Comparison of ENCODE assay signal across 9 cellular contexts in genomic region chr18:33201509-33201926, GRCh38.
DNase-seq lines count a peak whose midpoint lies in the region; ATAC-seq, FAIRE-seq and TF ChIP-seq lines count a peak whose summit lies in the region.
"Had no signal": no experiment of that assay in that cellular context is flagged by ENCODE, and none has a peak within 500 bp of the region (broad histone marks: within the 10 kb centered on the region; RNA-seq: fewer than 3 reads in every experiment).

No MANE protein-coding gene starts in this region.

- POLR2A ChIA-PET in HepG2 (lab: Yijun Ruan, JAX), result no interaction called here

- H3K27ac Mint-ChIP-seq in activated naive CD4-positive, alpha-beta T cell treated with anti-CD3 and anti-CD28 coated beads, Interleukin-2, amount 10 ng/mL, durations not matched to agents 7 days and 5 days, result no peak overlapping the region
- H3K27ac Mint-ChIP-seq: naive thymus-derived CD4-positive, alpha-beta T cell had no signal

- 5 to 9% methylated on average over 8 of the region's 8 CpGs for WGBS in body of pancreas, 2 donors
- WGBS in HepG2 (ENCODE audit: low lambda C conversion rate), result 2% methylated on average over 8 of the region's 8 CpGs
- 7% methylated on average over 8 of the region's 8 CpGs for WGBS in prostate gland

- H3K4me1 Mint-ChIP-seq in activated naive CD4-positive, alpha-beta T cell treated with anti-CD3 and anti-CD28 coated beads, Interleukin-2, amount 10 ng/mL, durations not matched to agents 7 days and 5 days, result no peaks in the 10 kb centered on the region

- H3K9me3 ChIP-seq in body of pancreas (no peaks in the 10 kb centered on the region), HepG2 (ENCODE audit: low read length) (no peaks in the 10 kb centered on the region), prostate gland (no peaks in the 10 kb centered on the region)

- ATAC-seq in body of pancreas (no peak), HepG2 (peak; percentile 61)
- ATAC-seq: naive thymus-derived CD4-positive, alpha-beta T cell had no signal

- H3K4me3 Mint-ChIP-seq in activated naive CD4-positive, alpha-beta T cell treated with anti-CD3 and anti-CD28 coated beads, Interleukin-2, amount 10 ng/mL, durations not matched to agents 7 days and 5 days, result no peak overlapping the region
- H3K4me3 Mint-ChIP-seq: naive thymus-derived CD4-positive, alpha-beta T cell had no signal

- H3K79me2 ChIP-seq in HepG2 (ENCODE audit: insufficient read depth, low read length), result no peaks in the 10 kb centered on the region

- H3K36me3 ChIP-seq in body of pancreas (replicated peaks in 1 of 2; ENCODE audit: insufficient read depth in 1 of 2, low read depth in 2 of 2) (no peaks in the 10 kb centered on the region), HepG2 (replicated peaks in 1 of 2; ENCODE audit: control insufficient read depth in 1 of 2, insufficient read depth in 2 of 2, low read length in 2 of 2) (no peaks in the 10 kb centered on the region), prostate gland (no peaks in the 10 kb centered on the region)

- TF ChIP-seq EP300 in HepG2 (IDR thresholded peaks at IDR 0.05; ENCODE audit: low read depth in 2 of 2, low read length in 2 of 2), result no peak
- TF ChIP-seq EP300 in HepG2 (CRISPR knock-in tag; IDR thresholded peaks at IDR 0.05; ENCODE audit: borderline replicate concordance), result no peak

- H3K27me3 Mint-ChIP-seq in activated naive CD4-positive, alpha-beta T cell treated with anti-CD3 and anti-CD28 coated beads, Interleukin-2, amount 10 ng/mL, durations not matched to agents 7 days and 5 days, result no peaks in the 10 kb centered on the region

- H4K20me1 ChIP-seq in HepG2 (ENCODE audit: insufficient read depth, low read length), result no peaks in the 10 kb centered on the region

- H2AFZ ChIP-seq in HepG2 (ENCODE audit: low read length), result no peak overlapping the region

- no peaks in the 10 kb centered on the region for H3K36me3 Mint-ChIP-seq in activated naive CD4-positive, alpha-beta T cell treated with anti-CD3 and anti-CD28 coated beads, Interleukin-2, amount 10 ng/mL, durations not matched to agents 7 days and 5 days
- H3K36me3 Mint-ChIP-seq: naive thymus-derived CD4-positive, alpha-beta T cell had no signal

- no peak for TF ChIP-seq RAD21 in HepG2 (CRISPR knock-in tag; IDR thresholded peaks at IDR 0.05)

- H3K4me2 ChIP-seq in HepG2 (ENCODE audit: low read depth, low read length), result no peak overlapping the region

- H3K9ac ChIP-seq in HepG2 (ENCODE audit: insufficient read depth, low read depth, low read length), result no peak overlapping the region

- no peaks in the 10 kb centered on the region for H3K4me1 ChIP-seq in body of pancreas
- no peaks in the 10 kb centered on the region for H3K4me1 ChIP-seq in HepG2 (ENCODE audit: insufficient read depth, low read length)
- no peaks in the 10 kb centered on the region for H3K4me1 ChIP-seq in prostate gland (replicated peaks)

- no TSS peak for BruUV-seq in HepG2 (replicated peaks; lab: Mats Ljungman, UMichigan)

- TF ChIP-seq POLR2A in body of pancreas (IDR thresholded peaks at IDR 0.05) (no peak), HepG2 (IDR thresholded peaks at IDR 0.05; ENCODE audit: insufficient read depth in 1 of 2, low read depth in 2 of 2, low read length in 2 of 2) (no peak), prostate gland (IDR thresholded peaks at IDR 0.05) (no peak)

- H3K27ac ChIP-seq in body of pancreas, result no peak overlapping the region
- no peak overlapping the region for H3K27ac ChIP-seq in HepG2 (ENCODE audit: extremely low read length, insufficient read depth, low read length)
- H3K27ac ChIP-seq in prostate gland, result no peak overlapping the region

- in situ Hi-C loops in HepG2 (cut with HindIII; ENCODE audit: extremely low pct_ligation_motif_present, low pct_unique_long_range_greater_than_20kb), result no loop called here

- TF ChIP-seq CTCF in body of pancreas (IDR thresholded peaks at IDR 0.05) (peak; percentile 21 to 55 (median 41)), HepG2 (CRISPR knock-in tag; IDR thresholded peaks at IDR 0.05) (peak; percentile 37), prostate gland (IDR thresholded peaks at IDR 0.05) (peak in 2 of 4 experiments; percentile 30 to 38)

- H3K4me3 ChIP-seq in Jurkat, Clone E6-1 (ENCODE audit: low read length), result no peak overlapping the region
- H3K4me3 ChIP-seq in body of pancreas, result no peak overlapping the region
- H3K4me3 ChIP-seq in HepG2 (replicated peaks in 1 of 3; ENCODE audit: insufficient read depth in 1 of 3, low read depth in 2 of 3, low read length in 3 of 3), result no peak overlapping the region
- H3K4me3 ChIP-seq in prostate gland, result no peak overlapping the region

- peak; percentile 18 for DNase-seq in Ammon's horn (ENCODE audit: low spot score)
- peak; percentile 85 for DNase-seq in Jurkat, Clone E6-1 (ENCODE audit: low read depth, low spot score)
- DNase-seq in body of pancreas, result peak; percentile 11 to 32 (median 25)
- DNase-seq in HepG2 (ENCODE audit: low spot score), result peak; percentile 22
- no peak for DNase-seq in NCI-H1048 (lab: John Stamatoyannopoulos, UW)
- no peak for DNase-seq in prostate gland (ENCODE audit: low spot score)
- DNase-seq in activated naive CD4-positive, alpha-beta T cell (lab: John Stamatoyannopoulos, UW), result no peak
- no peak for DNase-seq in activated naive CD4-positive, alpha-beta T cell treated with anti-CD3 and anti-CD28 coated beads, Interleukin-2, amount 10 ng/mL, durations not matched to agents 7 days and 5 days
- DNase-seq: naive thymus-derived CD4-positive, alpha-beta T cell had no signal

- CTCF ChIA-PET in HepG2 (lab: Yijun Ruan, JAX; ENCODE audit: low intra/inter-chr PET ratio, low total read pairs), result no interaction called here
- CTCF ChIA-PET in activated naive CD4-positive, alpha-beta T cell treated with anti-CD3 and anti-CD28 coated beads, Interleukin-2, amount 10 ng/mL, durations not matched to agents 7 days and 5 days (lab: Charles Lee), result no interaction called here

- H3K27me3 ChIP-seq in body of pancreas (no peaks in the 10 kb centered on the region), HepG2 (ENCODE audit: control insufficient read depth in 1 of 2, insufficient read depth in 2 of 2, low read length in 2 of 2) (no peaks in the 10 kb centered on the region), prostate gland (replicated peaks; ENCODE audit: insufficient read depth) (no peaks in the 10 kb centered on the region)

- peaks cover 2% of the 10 kb centered on the region for H3K9me3 Mint-ChIP-seq in activated naive CD4-positive, alpha-beta T cell treated with anti-CD3 and anti-CD28 coated beads, Interleukin-2, amount 10 ng/mL, durations not matched to agents 7 days and 5 days

- FAIRE-seq in HepG2 (lab: Jason Lieb, UNC), result no peak

- intact Hi-C loops in body of pancreas (cut with DNase I), result no loop called here
- intact Hi-C loops in HepG2 (cut with micrococcal nuclease; ENCODE audit: unreplicated experiment), result no loop called here
- intact Hi-C loops in prostate gland (cut with DNase I), result no loop called here

TF ChIP-seq in HepG2, 621 proteins besides CTCF, POLR2A, EP300 and RAD21 (continues in another document):
- TF ChIP-seq KLF16 (CRISPR knock-in tag; IDR thresholded peaks at IDR 0.05) (no peak), ZNF567 (CRISPR knock-in tag; IDR thresholded peaks at IDR 0.05; ENCODE audit: borderline replicate concordance) (no peak), BATF2 (CRISPR knock-in tag; IDR thresholded peaks at IDR 0.05) (no peak), ZNF737 (CRISPR knock-in tag; IDR thresholded peaks at IDR 0.05; ENCODE audit: borderline replicate concordance) (no peak), ZNF503 (CRISPR knock-in tag; IDR thresholded peaks at IDR 0.05) (no peak), STAG1 (CRISPR knock-in tag; IDR thresholded peaks at IDR 0.05) (peak; percentile 26; the same call in 1 of the 2 replicates)

Comparison
In these comparisons a context has a peak if more than half of its experiments do, and no peak if none do; other contexts are left out.
1. DNase-seq: peak in Ammon's horn (single experiment), Jurkat, Clone E6-1 (single experiment), body of pancreas (4 of 4) and HepG2 (single experiment); none in NCI-H1048 (single experiment), prostate gland (single experiment), activated naive CD4-positive, alpha-beta T cell (0 of 4) and activated naive CD4-positive, alpha-beta T cell treated with anti-CD3 and anti-CD28 coated beads, Interleukin-2, amount 10 ng/mL, durations not matched to agents 7 days and 5 days (single experiment).